Comparison of ENCODE assay signal across 10 cellular contexts in the genomic region with DNA sequence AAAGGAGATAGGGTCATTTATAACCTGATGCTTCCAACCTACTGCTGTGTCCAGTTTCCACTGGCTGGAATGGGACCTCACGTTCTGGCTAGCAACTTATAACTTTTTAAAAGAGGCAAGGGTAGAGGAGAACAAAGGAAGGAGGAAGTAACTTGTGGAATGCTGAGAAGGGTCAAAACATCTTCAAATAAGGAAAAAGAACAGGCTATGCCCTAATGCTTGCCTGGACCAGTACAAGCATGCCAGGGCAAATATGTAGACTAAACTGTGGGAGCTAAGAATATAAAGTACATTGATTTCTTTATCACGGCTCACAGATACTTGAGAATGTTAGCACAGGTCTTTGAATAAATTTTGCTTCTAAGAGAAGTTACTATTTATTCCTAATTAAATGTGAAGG. TPM values are rescaled to one million over a fixed set of nuclear protein-coding genes. Genes with fewer than 3 reads are reported as not detected.
DNase-seq lines count a peak whose midpoint lies in the region; ATAC-seq and TF ChIP-seq lines count a peak whose summit lies in the region.
"Had no signal": no experiment of that assay in that cellular context is flagged by ENCODE, and none has a peak within 500 bp of the region (broad histone marks: within the 10 kb centered on the region; RNA-seq: fewer than 3 reads in every experiment).

No MANE protein-coding gene starts in this region.

- H3K4me1 ChIP-seq in cardiac muscle cell (ENCODE audit: low read depth) = peaks cover 34% of the 10 kb centered on the region
- no peaks in the 10 kb centered on the region for H3K4me1 ChIP-seq in iPS-15b (ENCODE audit: control insufficient read depth, insufficient read depth, low read length)
- peaks cover 10% of the 10 kb centered on the region for H3K4me1 ChIP-seq in thymus (ENCODE audit: control insufficient read depth, insufficient read depth, low read length)

- whole genome bisulfite sequencing in thymus = 96% methylated on average over 2 of the region's 2 CpGs

- peak overlapping the region; percentile 42 for H3K9ac ChIP-seq in iPS-15b (ENCODE audit: low read depth, low read length)

- H3K4me3 ChIP-seq in cardiac muscle cell = peak overlapping the region; percentile 93
- H3K4me3 ChIP-seq in iPS-15b (ENCODE audit: low read depth, low read length) = no peak overlapping the region
- H3K4me3 ChIP-seq in thymus (ENCODE audit: low read length) = no peak overlapping the region

- no peak for DNase-seq in cardiac muscle cell (ENCODE audit: low read depth in 1 of 2, low spot score in 1 of 2)
- no peak for DNase-seq in left ventricle myocardium superior
- DNase-seq in activated T-helper 1 cell treated with anti-CD3 and anti-CD28 coated beads, Interleukin-12 subunit alpha, Interleukin-12 subunit beta, Interleukin-2, Interleukin-4 antibody, amounts not matched to agents 30 ng/mL and 10 ng/mL and 1 ng/mL, durations not matched to agents 14 hours and 24 hours and 36 hours (ENCODE audit: low spot score) = no peak
- DNase-seq in SIG-M5 treated with dmso at 0.1 percent for 504 hours (lab: John Stamatoyannopoulos, UW; ENCODE audit: unreplicated experiment) = no peak
- no peak for DNase-seq in activated effector memory CD4-positive, alpha-beta T cell treated with Interleukin-2 at 50 U/mL for 16 hours
- DNase-seq: activated CD8-positive, alpha-beta memory T cell treated with anti-CD3 and anti-CD28 coated beads, Interleukin-2, amount 50 U/mL, for 48 hours; MM.1S had no signal

- peak overlapping the region; percentile 51 for H3K4me3 Mint-ChIP-seq in activated T-helper 1 cell treated with anti-CD3 and anti-CD28 coated beads, Interleukin-12 subunit alpha, Interleukin-12 subunit beta, Interleukin-2, Interleukin-4 antibody, amounts not matched to agents 30 ng/mL and 10 ng/mL and 1 ng/mL, durations not matched to agents 14 hours and 24 hours and 36 hours

- H3K9me3 ChIP-seq in cardiac muscle cell (ENCODE audit: low read depth) (no peaks in the 10 kb centered on the region), iPS-15b (ENCODE audit: control insufficient read depth, insufficient read depth, low read length) (no peaks in the 10 kb centered on the region), thymus (ENCODE audit: control insufficient read depth) (no peaks in the 10 kb centered on the region)

- H3K4me1 Mint-ChIP-seq in activated T-helper 1 cell treated with anti-CD3 and anti-CD28 coated beads, Interleukin-12 subunit alpha, Interleukin-12 subunit beta, Interleukin-2, Interleukin-4 antibody, amounts not matched to agents 30 ng/mL and 10 ng/mL and 1 ng/mL, durations not matched to agents 14 hours and 24 hours and 36 hours (ENCODE audit: low read depth) = peaks cover 28% of the 10 kb centered on the region

- TF ChIP-seq CTCF in cardiac muscle cell (IDR thresholded peaks at IDR 0.05; ENCODE audit: low read depth, low read length) = no peak

- ATAC-seq in left ventricle myocardium superior (no peak), GM18907 (IDR thresholded peaks at IDR 0.05; ENCODE audit: unreplicated experiment) (no peak)

- peak overlapping the region; percentile 100 for H3K27ac ChIP-seq in cardiac muscle cell
- H3K27ac ChIP-seq in thymus (ENCODE audit: low read depth) = peak overlapping the region; percentile 42

- H3K36me3 ChIP-seq in cardiac muscle cell (peaks cover 20% of the 10 kb centered on the region), iPS-15b (ENCODE audit: control insufficient read depth, insufficient read depth, low read length) (peaks cover 20% of the 10 kb centered on the region), thymus (ENCODE audit: control insufficient read depth, insufficient read depth) (peaks cover 17% of the 10 kb centered on the region)

- no peak overlapping the region for H3K27ac Mint-ChIP-seq in activated T-helper 1 cell treated with anti-CD3 and anti-CD28 coated beads, Interleukin-12 subunit alpha, Interleukin-12 subunit beta, Interleukin-2, Interleukin-4 antibody, amounts not matched to agents 30 ng/mL and 10 ng/mL and 1 ng/mL, durations not matched to agents 14 hours and 24 hours and 36 hours

- H3K27me3 ChIP-seq in cardiac muscle cell (no peaks in the 10 kb centered on the region), iPS-15b (ENCODE audit: control insufficient read depth, insufficient read depth, low read length) (no peaks in the 10 kb centered on the region), thymus (ENCODE audit: control insufficient read depth, insufficient read depth) (no peaks in the 10 kb centered on the region)

- peaks cover 30% of the 10 kb centered on the region for H3K36me3 Mint-ChIP-seq in activated T-helper 1 cell treated with anti-CD3 and anti-CD28 coated beads, Interleukin-12 subunit alpha, Interleukin-12 subunit beta, Interleukin-2, Interleukin-4 antibody, amounts not matched to agents 30 ng/mL and 10 ng/mL and 1 ng/mL, durations not matched to agents 14 hours and 24 hours and 36 hours (ENCODE audit: low read depth)

- no peaks in the 10 kb centered on the region for H3K27me3 Mint-ChIP-seq in activated T-helper 1 cell treated with anti-CD3 and anti-CD28 coated beads, Interleukin-12 subunit alpha, Interleukin-12 subunit beta, Interleukin-2, Interleukin-4 antibody, amounts not matched to agents 30 ng/mL and 10 ng/mL and 1 ng/mL, durations not matched to agents 14 hours and 24 hours and 36 hours (ENCODE audit: insufficient read depth)

- intact Hi-C loops in left ventricle myocardium superior (cut with micrococcal nuclease) = loop anchor here (10.0 kb wide), 2 partner anchors 142 to 172 kb away; partner anchors contain the start of gene ZNF846
- intact Hi-C loops in activated T-helper 1 cell treated with anti-CD3 and anti-CD28 coated beads, Interleukin-12 subunit alpha, Interleukin-12 subunit beta, Interleukin-2, Interleukin-4 antibody, amounts not matched to agents 30 ng/mL and 10 ng/mL and 1 ng/mL, durations not matched to agents 14 hours and 24 hours and 36 hours (cut with micrococcal nuclease) = loop anchor here (5.0 to 10.0 kb wide), 3 partner anchors 85 to 418 kb away; partner anchors contain the start of gene ZNF426

- peaks cover 4% of the 10 kb centered on the region for H3K9me3 Mint-ChIP-seq in activated T-helper 1 cell treated with anti-CD3 and anti-CD28 coated beads, Interleukin-12 subunit alpha, Interleukin-12 subunit beta, Interleukin-2, Interleukin-4 antibody, amounts not matched to agents 30 ng/mL and 10 ng/mL and 1 ng/mL, durations not matched to agents 14 hours and 24 hours and 36 hours

RNA-seq across cellular contexts. Expression of gene ZNF561, which starts 1.5 kb away (rescaled TPM):
- total RNA-seq in cardiac muscle cell = 28.6 and 35.4 TPM in 2 replicates
- polyA plus RNA-seq in cardiac muscle cell = 28.2 and 32.0 TPM in 2 replicates
- total RNA-seq in left ventricle myocardium superior = 22.5 TPM
- 33.2 and 36.7 TPM in 2 replicates for total RNA-seq in activated T-helper 1 cell treated with anti-CD3 and anti-CD28 coated beads, Interleukin-12 subunit alpha, Interleukin-12 subunit beta, Interleukin-2, Interleukin-4 antibody, amounts not matched to agents 30 ng/mL and 10 ng/mL and 1 ng/mL, durations not matched to agents 14 hours and 24 hours and 36 hours
- 32.4 TPM for polyA plus RNA-seq in thymus

RNA-seq across cellular contexts. Expression of gene ZNF121, which starts 38.2 kb away (rescaled TPM):
- total RNA-seq in cardiac muscle cell = 22.5 and 42.0 TPM in 2 replicates
- polyA plus RNA-seq in cardiac muscle cell = 5.9 and 11.0 TPM in 2 replicates
- total RNA-seq in left ventricle myocardium superior = 21.5 TPM
- 63.4 and 64.8 TPM in 2 replicates for total RNA-seq in activated T-helper 1 cell treated with anti-CD3 and anti-CD28 coated beads, Interleukin-12 subunit alpha, Interleukin-12 subunit beta, Interleukin-2, Interleukin-4 antibody, amounts not matched to agents 30 ng/mL and 10 ng/mL and 1 ng/mL, durations not matched to agents 14 hours and 24 hours and 36 hours
- polyA plus RNA-seq in thymus = 15.3 TPM

RNA-seq across cellular contexts. Expression of gene ZNF562, which starts 52.4 kb away (rescaled TPM):
- total RNA-seq in cardiac muscle cell (15.2 and 22.2 TPM in 2 replicates), left ventricle myocardium superior (21.2 TPM)
- polyA plus RNA-seq in cardiac muscle cell (6.3 and 6.9 TPM in 2 replicates), thymus (10.3 TPM)
- total RNA-seq in activated T-helper 1 cell treated with anti-CD3 and anti-CD28 coated beads, Interleukin-12 subunit alpha, Interleukin-12 subunit beta, Interleukin-2, Interleukin-4 antibody, amounts not matched to agents 30 ng/mL and 10 ng/mL and 1 ng/mL, durations not matched to agents 14 hours and 24 hours and 36 hours = 13.2 and 13.8 TPM in 2 replicates
